ENCODE assay signal across 12 cellular contexts in the genomic region with DNA sequence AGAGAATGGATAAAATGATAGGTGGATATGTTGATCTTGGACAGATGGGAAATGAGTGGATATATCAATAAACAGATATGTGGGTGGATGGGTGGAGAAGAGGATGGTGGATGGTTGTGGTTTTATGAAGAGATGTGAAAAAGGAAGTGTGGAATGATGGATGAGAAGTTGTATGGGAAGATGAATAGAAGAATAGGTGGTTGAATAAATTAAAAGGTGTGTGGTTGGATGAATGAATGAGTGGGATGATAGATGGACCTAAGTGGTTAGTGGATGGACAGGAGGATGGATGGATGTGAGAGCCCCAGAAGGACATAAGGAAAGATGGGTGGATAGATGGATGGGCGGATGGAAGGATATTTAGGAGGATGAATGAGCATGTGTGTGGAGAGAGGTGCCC. TPM values are rescaled to one million over a fixed set of nuclear protein-coding genes. Genes with fewer than 3 reads are reported as not detected.
DNase-seq lines count a peak whose midpoint lies in the region; ATAC-seq, FAIRE-seq and TF ChIP-seq lines count a peak whose summit lies in the region.
"Had no signal": no experiment of that assay in that cellular context is flagged by ENCODE, and none has a peak within 500 bp of the region (broad histone marks: within the 10 kb centered on the region; RNA-seq: fewer than 3 reads in every experiment).

No MANE protein-coding gene starts in this region.

- no peak overlapping the region for H2BK5ac ChIP-seq in mesendoderm (ENCODE audit: low read length)

- H3K18ac ChIP-seq in mesendoderm (ENCODE audit: low read length) = no peak overlapping the region

- no peaks in the 10 kb centered on the region for H3K9me3 Mint-ChIP-seq in activated naive CD4-positive, alpha-beta T cell treated with anti-CD3 and anti-CD28 coated beads, Interleukin-2, amount 50 U/mL, for 24 hours
- H3K9me3 Mint-ChIP-seq in astrocyte (ENCODE audit: unreplicated experiment) = no peaks in the 10 kb centered on the region

- H2AFZ ChIP-seq in astrocyte (ENCODE audit: low read depth, low read length) = no peak overlapping the region

- no peaks in the 10 kb centered on the region for H3K79me1 ChIP-seq in mesendoderm (ENCODE audit: low read length)

- no peaks in the 10 kb centered on the region for H3K27me3 ChIP-seq in astrocyte (ENCODE audit: insufficient read depth, low read length)
- peaks cover 7% of the 10 kb centered on the region for H3K27me3 ChIP-seq in mesendoderm (ENCODE audit: insufficient read depth, low read length, poor library complexity)
- no peaks in the 10 kb centered on the region for H3K27me3 ChIP-seq in vagina

- peaks cover 25% of the 10 kb centered on the region for H3K36me3 Mint-ChIP-seq in activated naive CD4-positive, alpha-beta T cell treated with anti-CD3 and anti-CD28 coated beads, Interleukin-2, amount 50 U/mL, for 24 hours
- H3K36me3 Mint-ChIP-seq in astrocyte (ENCODE audit: low read depth, unreplicated experiment) = no peaks in the 10 kb centered on the region

- intact Hi-C loops in vagina (cut with DNase I) = no loop called here

- H3K4me3 ChIP-seq in astrocyte (ENCODE audit: insufficient read depth, low read depth, low read length) (peak overlapping the region; percentile 91), mesendoderm (ENCODE audit: low read length) (no peak overlapping the region), vagina (peak overlapping the region; percentile 86 to 93)
- H3K4me3 ChIP-seq: SK-N-MC had no signal

- H3K9me3 ChIP-seq in astrocyte (ENCODE audit: insufficient read depth, low read depth, low read length) = no peaks in the 10 kb centered on the region
- no peaks in the 10 kb centered on the region for H3K9me3 ChIP-seq in vagina

- ATAC-seq in GM18867 (IDR thresholded peaks at IDR 0.05; ENCODE audit: unreplicated experiment) (no peak), GM21619 (IDR thresholded peaks at IDR 0.05; ENCODE audit: unreplicated experiment) (no peak), HG03354 (IDR thresholded peaks at IDR 0.05; ENCODE audit: poor library complexity, severe bottlenecking, unreplicated experiment) (no peak)

- H3K4me3 Mint-ChIP-seq in activated naive CD4-positive, alpha-beta T cell treated with anti-CD3 and anti-CD28 coated beads, Interleukin-2, amount 50 U/mL, for 24 hours = peak overlapping the region; percentile 100
- H3K4me3 Mint-ChIP-seq in astrocyte (ENCODE audit: unreplicated experiment) = peak overlapping the region; percentile 95

- FAIRE-seq in astrocyte (lab: Jason Lieb, UNC) = no peak

- peak overlapping the region; percentile 80 for H3K56ac ChIP-seq in mesendoderm (ENCODE audit: low read length)

- H3K79me2 ChIP-seq in astrocyte (ENCODE audit: insufficient read depth, low read length) (peaks cover 49% of the 10 kb centered on the region), mesendoderm (ENCODE audit: control insufficient read depth, insufficient read depth, low read length) (no peaks in the 10 kb centered on the region)

- no peak overlapping the region for H2AK5ac ChIP-seq in mesendoderm (ENCODE audit: low read length)

- H3K4me1 Mint-ChIP-seq in activated naive CD4-positive, alpha-beta T cell treated with anti-CD3 and anti-CD28 coated beads, Interleukin-2, amount 50 U/mL, for 24 hours = peaks cover 39% of the 10 kb centered on the region
- peaks cover 19% of the 10 kb centered on the region for H3K4me1 Mint-ChIP-seq in astrocyte (ENCODE audit: low read depth, unreplicated experiment)

- WGBS in mesendoderm (ENCODE audit: extremely low coverage, insufficient coverage, low lambda C conversion rate) = no CpG with 5 or more reads among the region's 1 CpG

- peak overlapping the region; percentile 15 for H3K23ac ChIP-seq in mesendoderm (ENCODE audit: low read length)

- H2BK15ac ChIP-seq in mesendoderm (replicated peaks; ENCODE audit: low read depth) = no peak overlapping the region

- no peak overlapping the region for H3K4ac ChIP-seq in mesendoderm (ENCODE audit: low read depth, low read length)

- no peak overlapping the region for H4K8ac ChIP-seq in mesendoderm (ENCODE audit: low read depth, low read length)

- TF ChIP-seq CTCF in astrocyte (IDR thresholded peaks at IDR 0.05; ENCODE audit: insufficient read depth, low read depth, low read length) (no peak), vagina (IDR thresholded peaks at IDR 0.05) (no peak)

- no peak overlapping the region for H2BK120ac ChIP-seq in mesendoderm (ENCODE audit: low read depth, low read length)

- peaks cover 32% of the 10 kb centered on the region for H4K20me1 ChIP-seq in astrocyte (ENCODE audit: insufficient read depth, low read length)

- no peaks in the 10 kb centered on the region for H3K27me3 Mint-ChIP-seq in activated naive CD4-positive, alpha-beta T cell treated with anti-CD3 and anti-CD28 coated beads, Interleukin-2, amount 50 U/mL, for 24 hours
- H3K27me3 Mint-ChIP-seq in astrocyte (ENCODE audit: low read depth, unreplicated experiment) = peaks cover 11% of the 10 kb centered on the region

- H3K27ac ChIP-seq in astrocyte (ENCODE audit: low read depth, low read length) = no peak overlapping the region
- H3K27ac ChIP-seq in mesendoderm (ENCODE audit: low read depth, low read length) = no peak overlapping the region
- peak overlapping the region; percentile 96 for H3K27ac ChIP-seq in vagina
- H3K27ac ChIP-seq: SK-N-MC had no signal

- peak overlapping the region; percentile 96 for H3K27ac Mint-ChIP-seq in activated naive CD4-positive, alpha-beta T cell treated with anti-CD3 and anti-CD28 coated beads, Interleukin-2, amount 50 U/mL, for 24 hours
- no peak overlapping the region for H3K27ac Mint-ChIP-seq in astrocyte (ENCODE audit: unreplicated experiment)

- no peak for TF ChIP-seq POLR2A in vagina (IDR thresholded peaks at IDR 0.05)

- H3K4me2 ChIP-seq in astrocyte (ENCODE audit: low read length) (peak overlapping the region; percentile 95), mesendoderm (ENCODE audit: low read length) (no peak overlapping the region)

- H4K5ac ChIP-seq in mesendoderm (ENCODE audit: low read length) = no peak overlapping the region

- no peak for DNase-seq in activated naive CD4-positive, alpha-beta T cell treated with Interleukin-2 at 50 U/mL for 16 hours
- DNase-seq in astrocyte (ENCODE audit: low read depth) = peak; percentile 66
- no peak for DNase-seq in mesendoderm
- no peak for DNase-seq in vagina (ENCODE audit: extremely low spot score in 2 of 2)
- DNase-seq: hippocampal formation, NCI-H1105, retina had no signal

- H3K9ac ChIP-seq in astrocyte (ENCODE audit: low read length) (peak overlapping the region; percentile 98), mesendoderm (ENCODE audit: low read length) (no peak overlapping the region)

- H3K4me1 ChIP-seq in astrocyte (ENCODE audit: insufficient read depth, low read length) = peaks cover 28% of the 10 kb centered on the region
- H3K4me1 ChIP-seq in mesendoderm (ENCODE audit: control insufficient read depth, low read depth, low read length) = peaks cover 4% of the 10 kb centered on the region
- H3K4me1 ChIP-seq in vagina = peaks cover 43% of the 10 kb centered on the region

- H3K36me3 ChIP-seq in astrocyte (ENCODE audit: insufficient read depth, low read length) (no peaks in the 10 kb centered on the region), mesendoderm (ENCODE audit: control insufficient read depth, insufficient read depth, low read length) (no peaks in the 10 kb centered on the region), vagina (no peaks in the 10 kb centered on the region)

RNA-seq across cellular contexts. Expression of gene CD44, which starts 0.9 kb away (rescaled TPM):
- total RNA-seq in astrocyte (148 and 154 TPM in 2 replicates), vagina (869 TPM)
- 29.0 TPM for polyA plus RNA-seq in mesendoderm (2013, experiment 1 of 2)
- 30.1 TPM for polyA plus RNA-seq in mesendoderm (2013, experiment 2 of 2)
